In the genomic region with DNA sequence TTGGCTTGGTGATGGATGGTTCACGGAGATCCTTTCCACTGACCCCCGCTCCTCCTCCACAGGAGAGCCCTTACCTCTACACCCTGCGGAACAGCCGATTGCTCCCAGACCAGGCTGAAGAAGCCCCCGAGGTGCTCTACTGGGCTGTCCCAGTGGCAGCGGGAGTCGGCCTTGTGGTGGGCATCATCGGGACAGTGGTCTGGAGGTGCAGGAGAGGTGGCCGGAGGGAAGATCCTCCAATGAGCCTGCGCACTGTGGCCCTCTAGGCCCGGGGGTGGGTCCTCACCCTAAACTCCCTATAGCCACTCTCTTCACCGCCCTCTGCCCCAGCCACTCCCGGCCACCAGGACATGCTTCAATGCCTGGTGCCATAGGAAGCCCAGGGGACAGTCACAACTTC, we compare ENCODE assay signal across 8 cellular contexts.
"Had no signal": no experiment of that assay in that cellular context is flagged by ENCODE, and none has a peak within 500 bp of the region (broad histone marks: within the 10 kb centered on the region; RNA-seq: fewer than 3 reads in every experiment).

No MANE protein-coding gene starts in this region.

- DNase-seq: activated CD4-positive, alpha-beta memory T cell treated with anti-CD3 and anti-CD28 coated beads for 36 hours; activated CD4-positive, CD25-positive, alpha-beta regulatory T cell treated with anti-CD3 and anti-CD28 coated beads, Interleukin-2, amount 50 U/mL, for 72 hours; activated gamma-delta T cell; activated T-cell treated with anti-CD3 and anti-CD28 coated beads, Interleukin-2, amount 50 U/mL, for 48 hours; amygdala; effector CD8-positive, alpha-beta T cell; stimulated activated CD4-positive, alpha-beta T cell treated with anti-CD3 and anti-CD28 coated beads, Interleukin-4, amount 100 ng/mL, for 24 hours; stimulated activated naive CD8-positive, alpha-beta T cell treated with anti-CD3 and anti-CD28 coated beads, Interleukin-15, amount 100 ng/mL, for 72 hours had no signal

- ATAC-seq: stimulated activated naive CD8-positive, alpha-beta T cell treated with anti-CD3 and anti-CD28 coated beads, Interleukin-15, amount 100 ng/mL, for 72 hours had no signal
